Comparison of ENCODE assay signal across 22 cellular contexts in genomic region chr12:98438826-98439225, GRCh38.
DNase-seq lines count a peak whose midpoint lies in the region; ATAC-seq and TF ChIP-seq lines count a peak whose summit lies in the region.
"Had no signal": no experiment of that assay in that cellular context is flagged by ENCODE, and none has a peak within 500 bp of the region (broad histone marks: within the 10 kb centered on the region; RNA-seq: fewer than 3 reads in every experiment).

No MANE protein-coding gene starts in this region.

- no peak overlapping the region for H3K4me3 Mint-ChIP-seq in natural killer cell
- H3K4me3 Mint-ChIP-seq: activated CD8-positive, alpha-beta memory T cell treated with anti-CD3 and anti-CD28 coated beads, Interleukin-2, amount 10 ng/mL, durations not matched to agents 7 days and 5 days; activated naive CD8-positive, alpha-beta T cell; activated T-helper 17 cell treated with anti-CD3 and anti-CD28 coated beads, Interleukin-2, amount 50 U/mL, for 72 hours; brain; CD8-positive, alpha-beta T cell; immature natural killer cell; T-cell had no signal

- H3K9me3 Mint-ChIP-seq in natural killer cell, result no peaks in the 10 kb centered on the region

- H3K27ac Mint-ChIP-seq in natural killer cell, result no peak overlapping the region
- H3K27ac Mint-ChIP-seq: activated CD8-positive, alpha-beta memory T cell treated with anti-CD3 and anti-CD28 coated beads, Interleukin-2, amount 10 ng/mL, durations not matched to agents 7 days and 5 days; activated naive CD8-positive, alpha-beta T cell; activated T-helper 17 cell treated with anti-CD3 and anti-CD28 coated beads, Interleukin-2, amount 50 U/mL, for 72 hours; CD8-positive, alpha-beta T cell; T-cell had no signal

- TF ChIP-seq CTCF in fibroblast of pulmonary artery (IDR thresholded peaks at IDR 0.05; ENCODE audit: low read length, missing control alignments), result no peak
- TF ChIP-seq CTCF in natural killer cell (IDR thresholded peaks at IDR 0.05), result no peak

- H3K36me3 Mint-ChIP-seq in natural killer cell, result no peaks in the 10 kb centered on the region
- H3K36me3 Mint-ChIP-seq: activated CD8-positive, alpha-beta memory T cell treated with anti-CD3 and anti-CD28 coated beads, Interleukin-2, amount 10 ng/mL, durations not matched to agents 7 days and 5 days; activated naive CD8-positive, alpha-beta T cell; brain; CD8-positive, alpha-beta T cell; T-cell had no signal

- H3K4me1 Mint-ChIP-seq in natural killer cell, result peaks cover 0 to 8% of the 10 kb centered on the region in 2 donors
- H3K4me1 Mint-ChIP-seq: activated CD8-positive, alpha-beta memory T cell treated with anti-CD3 and anti-CD28 coated beads, Interleukin-2, amount 10 ng/mL, durations not matched to agents 7 days and 5 days; activated T-helper 17 cell treated with anti-CD3 and anti-CD28 coated beads, Interleukin-2, amount 50 U/mL, for 72 hours; immature natural killer cell; T-cell had no signal

- ATAC-seq in sciatic nerve (peak; percentile 24), natural killer cell (no peak), HG02840 (IDR thresholded peaks at IDR 0.05; ENCODE audit: low FRiP score, unreplicated experiment) (no peak)
- ATAC-seq: activated CD8-positive, alpha-beta memory T cell treated with anti-CD3 and anti-CD28 coated beads, Interleukin-2, amount 10 ng/mL, durations not matched to agents 7 days and 5 days; activated T-helper 17 cell treated with anti-CD3 and anti-CD28 coated beads, Interleukin-2, amount 50 U/mL, for 72 hours; CD8-positive, alpha-beta T cell; T-cell had no signal

- H3K4me3 ChIP-seq in fibroblast of pulmonary artery (replicated peaks; ENCODE audit: low read depth, low read length), result no peak overlapping the region
- H3K4me3 ChIP-seq: colonic mucosa had no signal

- intact Hi-C loops in sciatic nerve (cut with DNase I) (no loop called here), natural killer cell (cut with micrococcal nuclease) (no loop called here)

- DNase-seq in DMS 273 (lab: John Stamatoyannopoulos, UW; ENCODE audit: unreplicated experiment) (peak; percentile 83), NCI-H82 treated with DMSO at 0.1 percent for 48 hours (lab: John Stamatoyannopoulos, UW; ENCODE audit: unreplicated experiment) (peak; percentile 48), fibroblast of pulmonary artery (ENCODE audit: low read depth) (peak; percentile 56), sciatic nerve (ENCODE audit: low spot score) (no peak), natural killer cell (no peak), germinal center (ENCODE audit: low spot score) (no peak), SW480 (ENCODE audit: low spot score) (no peak)
- DNase-seq: activated CD4-positive, alpha-beta T cell treated with anti-CD3 and anti-CD28 coated beads for 48 hours; activated CD8-positive, alpha-beta memory T cell treated with anti-CD3 and anti-CD28 coated beads, Interleukin-2, amount 10 ng/mL, durations not matched to agents 7 days and 5 days; CD8-positive, alpha-beta T cell; colonic mucosa; DMS79 treated with DMSO at 0.1 percent for 48 hours; immature natural killer cell; NCI-H1092 treated with DMSO at 0.1 percent for 48 hours; nucleus accumbens; SHP77; stimulated activated CD4-positive, alpha-beta T cell treated with anti-CD3 and anti-CD28 coated beads, Interleukin-15, amount 100 ng/mL, for 24 hours; T-cell had no signal

- H3K27me3 Mint-ChIP-seq in natural killer cell (ENCODE audit: low read depth in 2 of 2), result peaks cover 36 to 53% of the 10 kb centered on the region in 2 donors

Comparison
In these comparisons a context has a peak if more than half of its experiments do, and no peak if none do; other contexts are left out.
1. DNase-seq: peak in DMS 273 (single experiment), NCI-H82 treated with DMSO at 0.1 percent for 48 hours (single experiment) and fibroblast of pulmonary artery (single experiment); none in sciatic nerve (single experiment), natural killer cell (single experiment), germinal center (single experiment) and SW480 (single experiment).